20 cellular contexts compared by ENCODE assay signal in the genomic region with DNA sequence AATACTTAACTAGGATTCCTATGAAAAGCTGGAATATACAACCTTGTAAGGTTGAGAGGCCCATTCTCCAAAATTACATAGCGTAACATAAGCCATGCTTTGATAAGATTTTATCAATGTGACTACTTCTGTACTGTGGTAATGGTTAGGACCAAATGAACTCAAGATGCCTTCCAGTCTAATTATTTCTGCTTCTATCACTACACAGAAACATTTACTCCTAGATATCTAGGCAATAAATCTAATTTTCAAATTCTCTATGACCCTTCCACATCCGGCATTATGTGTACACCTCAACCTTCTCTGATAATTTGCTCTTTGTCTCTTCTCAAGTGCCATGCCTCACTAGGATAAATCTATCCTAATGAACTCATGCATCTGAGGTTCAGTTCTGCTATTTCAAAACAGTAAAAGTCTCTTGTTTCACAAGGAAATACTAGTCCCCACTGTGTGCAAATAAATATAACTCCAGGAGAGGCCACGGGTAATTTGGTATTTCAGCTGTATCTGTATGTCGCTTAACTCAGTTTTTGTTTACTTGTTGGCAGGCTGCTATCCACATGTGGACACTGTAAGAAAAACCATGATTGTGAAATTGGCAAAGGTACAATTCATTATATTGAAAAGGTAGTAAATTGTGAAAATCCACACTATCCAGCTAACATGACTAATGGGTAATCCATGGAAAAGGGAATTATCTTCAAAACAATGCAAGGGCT.
DNase-seq lines count a peak whose midpoint lies in the region; ATAC-seq and TF ChIP-seq lines count a peak whose summit lies in the region.
"Had no signal": no experiment of that assay in that cellular context is flagged by ENCODE, and none has a peak within 500 bp of the region (broad histone marks: within the 10 kb centered on the region; RNA-seq: fewer than 3 reads in every experiment).

No MANE protein-coding gene starts in this region.

- TF ChIP-seq CTCF in MCF 10A (IDR thresholded peaks at IDR 0.05; ENCODE audit: unreplicated experiment) = no peak
- no peak for TF ChIP-seq CTCF in breast epithelium (IDR thresholded peaks at IDR 0.05)
- no peak for TF ChIP-seq CTCF in PC-3 (conservative IDR thresholded peaks at IDR 0.05; ENCODE audit: low read depth, low read length)
- TF ChIP-seq CTCF in smooth muscle cell (IDR thresholded peaks at IDR 0.05; ENCODE audit: borderline replicate concordance, insufficient read depth, poor library complexity, severe bottlenecking) = no peak

- H2AFZ ChIP-seq in PC-3 (ENCODE audit: low read length) (no peak overlapping the region), smooth muscle cell (ENCODE audit: low read depth) (no peak overlapping the region)

- H3K36me3 ChIP-seq in breast epithelium (no peaks in the 10 kb centered on the region), PC-3 (ENCODE audit: low read depth, low read length) (no peaks in the 10 kb centered on the region), smooth muscle cell (ENCODE audit: low read depth) (no peaks in the 10 kb centered on the region)
- H3K36me3 ChIP-seq: HAP-1, thyroid gland had no signal

- H3K4me2 ChIP-seq in PC-3 (ENCODE audit: low read length) (no peak overlapping the region), smooth muscle cell (peak overlapping the region; percentile 68)
- H3K4me2 ChIP-seq: A549 had no signal

- H3K4me3 ChIP-seq in breast epithelium (no peak overlapping the region), PC-3 (ENCODE audit: low read length) (no peak overlapping the region), smooth muscle cell (no peak overlapping the region)
- H3K4me3 ChIP-seq: A549, HAP-1, thyroid gland had no signal

- H4K20me1 ChIP-seq in PC-3 (ENCODE audit: low read length) (no peaks in the 10 kb centered on the region), smooth muscle cell (ENCODE audit: low read depth) (no peaks in the 10 kb centered on the region)

- no peaks in the 10 kb centered on the region for H3K4me1 ChIP-seq in breast epithelium
- H3K4me1 ChIP-seq in PC-3 (ENCODE audit: insufficient read depth, low read length) = peaks cover 16% of the 10 kb centered on the region
- H3K4me1 ChIP-seq in smooth muscle cell (ENCODE audit: low read depth) = no peaks in the 10 kb centered on the region
- H3K4me1 ChIP-seq: A549, HAP-1 had no signal

- POLR2A ChIA-PET in MCF 10A (lab: Yijun Ruan, JAX) (interaction anchor here (0.6 kb wide), 1 partner anchor 15 kb away, joined by 3 read pairs; no protein-coding TSS in a partner anchor), PC-3 (lab: Charles Lee; ENCODE audit: unreplicated experiment) (no interaction called here)

- H3F3A ChIP-seq in PC-3 (ENCODE audit: low read length, unreplicated experiment) = no peaks in the 10 kb centered on the region
- peaks cover 12% of the 10 kb centered on the region for H3F3A ChIP-seq in smooth muscle cell (ENCODE audit: low read depth)

- WGBS in smooth muscle cell (ENCODE audit: low lambda C conversion rate) = 61% methylated on average over 4 of the region's 4 CpGs

- H3K79me2 ChIP-seq in PC-3 (ENCODE audit: low read length) (no peaks in the 10 kb centered on the region), smooth muscle cell (ENCODE audit: low read depth) (no peaks in the 10 kb centered on the region)

- H3K9me2 ChIP-seq in PC-3 (replicated peaks; ENCODE audit: low read length) = no peaks in the 10 kb centered on the region

- no peak overlapping the region for H3K4me3 Mint-ChIP-seq in MCF 10A (ENCODE audit: unreplicated experiment)
- H3K4me3 Mint-ChIP-seq: dendritic cell treated with granulocyte-macrophage colony-stimulating factor and Interleukin-4, amounts not matched to agents 40 ng/mL and 50 ng/mL, for 4 days; memory B cell had no signal

- ATAC-seq in PC-3 = no peak
- ATAC-seq in left cardiac atrium = no peak
- ATAC-seq: A549 had no signal

- no peaks in the 10 kb centered on the region for H3K36me3 Mint-ChIP-seq in MCF 10A (ENCODE audit: insufficient read depth, unreplicated experiment)
- H3K36me3 Mint-ChIP-seq: memory B cell had no signal

- no peaks in the 10 kb centered on the region for H3K27me3 Mint-ChIP-seq in MCF 10A (ENCODE audit: insufficient read depth, unreplicated experiment)
- H3K27me3 Mint-ChIP-seq: dendritic cell treated with granulocyte-macrophage colony-stimulating factor and Interleukin-4, amounts not matched to agents 40 ng/mL and 50 ng/mL, for 4 days; memory B cell had no signal

- H3K9me3 Mint-ChIP-seq in MCF 10A (ENCODE audit: unreplicated experiment) = no peaks in the 10 kb centered on the region
- H3K9me3 Mint-ChIP-seq: dendritic cell treated with granulocyte-macrophage colony-stimulating factor and Interleukin-4, amounts not matched to agents 40 ng/mL and 50 ng/mL, for 4 days had no signal

- H3K27ac ChIP-seq in breast epithelium (no peak overlapping the region), PC-3 (ENCODE audit: low read length) (no peak overlapping the region), smooth muscle cell (ENCODE audit: low read depth) (no peak overlapping the region)
- H3K27ac ChIP-seq: A549, thyroid gland had no signal

- intact Hi-C loops in MCF 10A (cut with micrococcal nuclease) = no loop called here
- intact Hi-C loops in breast epithelium (cut with DNase I; ENCODE audit: low total_unique reads) = no loop called here
- intact Hi-C loops in PC-3 (cut with micrococcal nuclease) = no loop called here
- intact Hi-C loops in left cardiac atrium (cut with DNase I) = no loop called here

- H3K4me1 Mint-ChIP-seq in MCF 10A (ENCODE audit: insufficient read depth, unreplicated experiment) = no peaks in the 10 kb centered on the region
- H3K4me1 Mint-ChIP-seq: memory B cell had no signal

- CTCF ChIA-PET in MCF 10A (lab: Yijun Ruan, JAX) (interaction anchor here (0.6 to 1.7 kb wide), 2 partner anchors 12 to 21 kb away, joined by 3 to 5 read pairs; no protein-coding TSS in a partner anchor), PC-3 (lab: Charles Lee) (no interaction called here)

- DNase-seq in MCF 10A (ENCODE audit: unreplicated experiment) (peak; percentile 46), breast epithelium (ENCODE audit: low spot score in 2 of 2) (no peak), PC-3 (peak; percentile 2), fibroblast of peridontal ligament (ENCODE audit: extremely low read depth) (peak; percentile 72), smooth muscle cell (lab: John Stamatoyannopoulos, UW; ENCODE audit: unreplicated experiment) (no peak), NCI-H510A (lab: John Stamatoyannopoulos, UW) (no peak), left cardiac atrium (no peak), NCI-H524 (lab: John Stamatoyannopoulos, UW) (no peak)
- DNase-seq: activated CD8-positive, alpha-beta memory T cell treated with anti-CD3 and anti-CD28 coated beads for 24 hours; activated naive CD4-positive, alpha-beta T cell treated with anti-CD3 and anti-CD28 coated beads, Interleukin-2, amount 50 U/mL, for 16 hours; C1 segment of cervical spinal cord; EL; foreskin melanocyte; RPMI8226; stimulated activated naive CD4-positive, alpha-beta T cell treated with Interleukin-2 at 50 U/mL for 16 hours; thyroid gland had no signal

- H3K9ac ChIP-seq in PC-3 (ENCODE audit: low read length) (no peak overlapping the region), smooth muscle cell (ENCODE audit: low read depth) (no peak overlapping the region)

- BruUV-seq in MCF 10A (replicated peaks; lab: Mats Ljungman, UMichigan) (no TSS peak), PC-3 (replicated peaks; lab: Mats Ljungman, UMichigan) (no TSS peak)

- TF ChIP-seq POLR2A in breast epithelium (IDR thresholded peaks at IDR 0.05) = no peak

- H3K27me3 ChIP-seq in breast epithelium (no peaks in the 10 kb centered on the region), PC-3 (ENCODE audit: low read length) (no peaks in the 10 kb centered on the region), smooth muscle cell (ENCODE audit: low read depth) (no peaks in the 10 kb centered on the region)
- H3K27me3 ChIP-seq: thyroid gland had no signal

- H3K9me3 ChIP-seq in breast epithelium = no peaks in the 10 kb centered on the region
- H3K9me3 ChIP-seq in PC-3 (ENCODE audit: low read length) = no peaks in the 10 kb centered on the region
- no peaks in the 10 kb centered on the region for H3K9me3 ChIP-seq in smooth muscle cell (replicated peaks; ENCODE audit: low read depth)
- H3K9me3 ChIP-seq: A549, HAP-1, thyroid gland had no signal

- H3K27ac Mint-ChIP-seq in MCF 10A (ENCODE audit: low read depth, unreplicated experiment) = no peak overlapping the region
- H3K27ac Mint-ChIP-seq: dendritic cell treated with granulocyte-macrophage colony-stimulating factor and Interleukin-4, amounts not matched to agents 40 ng/mL and 50 ng/mL, for 4 days; memory B cell had no signal

Comparison
In these comparisons a context has a peak if more than half of its experiments do, and no peak if none do; other contexts are left out.
1. DNase-seq: peak in MCF 10A (single experiment), PC-3 (single experiment) and fibroblast of peridontal ligament (single experiment); none in breast epithelium (0 of 2), smooth muscle cell (single experiment), NCI-H510A (single experiment), left cardiac atrium (single experiment) and NCI-H524 (0 of 2).